In the genomic region with DNA sequence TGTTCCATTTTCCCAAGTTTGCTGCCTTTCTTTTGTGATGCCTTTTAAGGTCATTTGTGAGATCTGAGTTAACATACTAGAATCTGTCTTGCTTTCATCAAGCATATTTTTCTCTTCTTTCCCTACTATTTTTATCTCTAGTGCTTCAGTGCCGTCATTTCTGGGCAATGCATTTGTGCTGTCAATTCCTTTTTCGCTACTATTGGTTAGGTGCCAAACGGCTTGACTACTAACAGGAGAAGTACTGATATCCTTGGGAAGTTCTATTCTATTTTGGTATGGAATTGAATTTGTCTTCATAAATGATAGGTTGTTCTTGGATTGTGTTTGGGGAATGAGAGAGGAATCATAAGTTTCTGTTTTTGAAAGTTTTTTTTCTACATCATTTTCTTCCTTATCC, we compare ENCODE assay signal across 25 cellular contexts. TPM values are rescaled to one million over a fixed set of nuclear protein-coding genes. Genes with fewer than 3 reads are reported as not detected.
DNase-seq lines count a peak whose midpoint lies in the region; ATAC-seq and TF ChIP-seq lines count a peak whose summit lies in the region.
"Had no signal": no experiment of that assay in that cellular context is flagged by ENCODE, and none has a peak within 500 bp of the region (broad histone marks: within the 10 kb centered on the region; RNA-seq: fewer than 3 reads in every experiment).

No MANE protein-coding gene starts in this region.

- BruUV-seq in IMR-90 (replicated peaks; lab: Mats Ljungman, UMichigan): no TSS peak

- no peak overlapping the region for H2BK20ac ChIP-seq in IMR-90 (ENCODE audit: low read depth, low read length)

- POLR2A ChIA-PET in IMR-90 (lab: Charles Lee; ENCODE audit: unreplicated experiment): no interaction called here

- no peaks in the 10 kb centered on the region for H3K27me3 Mint-ChIP-seq in endothelial cell (ENCODE audit: unreplicated experiment)
- H3K27me3 Mint-ChIP-seq: CD8-positive, alpha-beta memory T cell had no signal

- H3K23ac ChIP-seq in IMR-90 (ENCODE audit: low read depth, low read length): no peak overlapping the region

- H2AK9ac ChIP-seq in IMR-90 (replicated peaks; ENCODE audit: low read depth, low read length, poor library complexity): no peak overlapping the region

- dilution Hi-C loops in IMR-90 (cut with HindIII; ENCODE audit: low sequenced_read_pairs, unreplicated experiment): no loop called here

- no peaks in the 10 kb centered on the region for H3K27me3 ChIP-seq in IMR-90 (ENCODE audit: control insufficient read depth, insufficient read depth, low read length)
- no peaks in the 10 kb centered on the region for H3K27me3 ChIP-seq in thoracic aorta (replicated peaks; ENCODE audit: insufficient read depth)

- WGBS in IMR-90 (ENCODE audit: extremely low coverage in 2 of 2, insufficient read length in 1 of 2), 2 experiments: 50% methylated on average over 2 of the region's 3 CpGs; no CpG with 5 or more reads in 1 of the 2 experiments

- H2BK5ac ChIP-seq in IMR-90 (ENCODE audit: low read depth, low read length, poor library complexity, severe bottlenecking): no peak overlapping the region

- no peak overlapping the region for H2BK120ac ChIP-seq in IMR-90 (ENCODE audit: low read depth, low read length)

- no peak overlapping the region for H2AFZ ChIP-seq in IMR-90 (replicated peaks; ENCODE audit: low read length, poor library complexity)

- H3K4ac ChIP-seq in IMR-90 (ENCODE audit: low read depth, low read length): no peak overlapping the region

- ATAC-seq in IMR-90 (ENCODE audit: low read depth) (no peak), left cardiac atrium (peak; percentile 38 to 70), thoracic aorta (ENCODE audit: insufficient number of reproducible peaks, low FRiP score, low read depth) (no peak), HG02678 (IDR thresholded peaks at IDR 0.05; ENCODE audit: unreplicated experiment) (no peak)
- ATAC-seq: K562, SK-N-SH treated with all-trans-retinoic acid at 6 μM for 48 hours had no signal

- no peaks in the 10 kb centered on the region for H3K36me3 ChIP-seq in IMR-90 (ENCODE audit: control insufficient read depth, insufficient read depth, low read length)
- no peaks in the 10 kb centered on the region for H3K36me3 ChIP-seq in thoracic aorta

- H3K79me1 ChIP-seq in IMR-90 (ENCODE audit: low read depth in 1 of 2, low read length in 2 of 2): no peaks in the 10 kb centered on the region

- H3K27ac ChIP-seq in IMR-90 (ENCODE audit: insufficient read depth, low read length) (no peak overlapping the region), thoracic aorta (peak overlapping the region in 1 of 2 donors; percentile 39)
- H3K27ac ChIP-seq: C4-2B, RWPE1 had no signal

- no peaks in the 10 kb centered on the region for H3K9me1 ChIP-seq in IMR-90 (ENCODE audit: insufficient read depth, low read length)

- no peak overlapping the region for H3K4me3 ChIP-seq in IMR-90 (ENCODE audit: insufficient read depth, low read depth, low read length)
- peak overlapping the region; percentile 25 for H3K4me3 ChIP-seq in thoracic aorta
- H3K4me3 ChIP-seq: K562 had no signal

- H3K9ac ChIP-seq in IMR-90 (ENCODE audit: low read depth, low read length): no peak overlapping the region

- H2BK15ac ChIP-seq in IMR-90 (ENCODE audit: low read depth, low read length): no peak overlapping the region

- H4K91ac ChIP-seq in IMR-90 (ENCODE audit: insufficient read depth, low read depth, low read length): no peak overlapping the region

- H4K5ac ChIP-seq in IMR-90 (ENCODE audit: low read depth, low read length): no peak overlapping the region

- H3K56ac ChIP-seq in IMR-90 (ENCODE audit: extremely low read depth, insufficient read depth, low read length): no peak overlapping the region

- H3K9me3 ChIP-seq in IMR-90 (ENCODE audit: control insufficient read depth, insufficient read depth, low read length) (no peaks in the 10 kb centered on the region), thoracic aorta (no peaks in the 10 kb centered on the region)

- in situ Hi-C loops in IMR-90 (cut with MboI; ENCODE audit: low sequenced_read_pairs): no loop called here

- no peak overlapping the region for H2AK5ac ChIP-seq in IMR-90 (ENCODE audit: low read depth, low read length)

- no peak for TF ChIP-seq RAD21 in IMR-90 (IDR thresholded peaks at IDR 0.05; ENCODE audit: low read length)

- TF ChIP-seq POLR2A in IMR-90 (IDR thresholded peaks at IDR 0.05; ENCODE audit: low read depth, low read length): no peak

- peak overlapping the region; percentile 58 for H3K27ac Mint-ChIP-seq in endothelial cell (ENCODE audit: unreplicated experiment)
- H3K27ac Mint-ChIP-seq: CD8-positive, alpha-beta memory T cell had no signal

- CTCF ChIA-PET in IMR-90 (lab: Yijun Ruan, JAX): no interaction called here

- peaks cover 6% of the 10 kb centered on the region; the same call in 1 of the 2 replicates for H3K4me1 ChIP-seq in IMR-90 (ENCODE audit: control insufficient read depth, insufficient read depth, low read length)
- H3K4me1 ChIP-seq in thoracic aorta (ENCODE audit: control insufficient read depth in 1 of 2, low read depth in 2 of 2): peaks cover 13 to 31% of the 10 kb centered on the region in 2 donors

- H3K4me2 ChIP-seq in IMR-90 (ENCODE audit: low read depth, low read length): peak overlapping the region; percentile 9; the same call in 1 of the 2 replicates

- H4K8ac ChIP-seq in IMR-90 (ENCODE audit: low read depth in 2 of 2, low read length in 2 of 2): no peak overlapping the region

- TF ChIP-seq CTCF in IMR-90 (conservative IDR thresholded peaks at IDR 0.05; ENCODE audit: low read depth, low read length) (no peak), endothelial cell (IDR thresholded peaks at IDR 0.05; ENCODE audit: unreplicated experiment) (no peak), thoracic aorta (IDR thresholded peaks at IDR 0.05) (no peak)

- DNase-seq in IMR-90 (no peak), endothelial cell (ENCODE audit: low spot score) (no peak), left cardiac atrium (no peak), thoracic aorta (ENCODE audit: low spot score) (no peak), MV-4-11 (lab: John Stamatoyannopoulos, UW) (no peak), mesenteric fat pad (ENCODE audit: low spot score) (no peak)
- DNase-seq: AML-193; CD8-positive, alpha-beta memory T cell; EL; H7; MM.1S; NCI-H1105; NCI-H146; NCI-H2029; NCI-H2227 treated with DMSO at 0.1 percent for 48 hours; NCI-H510A; NCI-H748 treated with DMSO at 0.1 percent for 48 hours; NK-92 treated with Interleukin-12 subunit alpha and Interleukin-12 subunit beta, amount 100 ng/mL, for 24 hours had no signal

- H3K18ac ChIP-seq in IMR-90 (ENCODE audit: low read depth, low read length): no peak overlapping the region

- no peak overlapping the region for H3K4me3 Mint-ChIP-seq in endothelial cell (ENCODE audit: unreplicated experiment)
- H3K4me3 Mint-ChIP-seq: CD8-positive, alpha-beta memory T cell had no signal

- H3K14ac ChIP-seq in IMR-90 (replicated peaks; ENCODE audit: low read depth, low read length): no peak overlapping the region

- H3K9me3 Mint-ChIP-seq in endothelial cell (ENCODE audit: unreplicated experiment): no peaks in the 10 kb centered on the region
- H3K9me3 Mint-ChIP-seq: CD8-positive, alpha-beta memory T cell had no signal

- H3K4me1 Mint-ChIP-seq in endothelial cell (ENCODE audit: unreplicated experiment): peaks cover 10% of the 10 kb centered on the region
- H3K4me1 Mint-ChIP-seq: CD8-positive, alpha-beta memory T cell had no signal

- intact Hi-C loops in IMR-90 (cut with micrococcal nuclease): loop anchor here (10.0 kb wide), 1 partner anchor 465 kb away; no protein-coding TSS in a partner anchor
- intact Hi-C loops in left cardiac atrium (cut with DNase I): no loop called here

- H3K36me3 Mint-ChIP-seq in endothelial cell (ENCODE audit: low read depth, unreplicated experiment): no peaks in the 10 kb centered on the region
- H3K36me3 Mint-ChIP-seq: CD8-positive, alpha-beta memory T cell had no signal

- no peaks in the 10 kb centered on the region for H4K20me1 ChIP-seq in IMR-90 (ENCODE audit: insufficient read depth, low read length)

TF ChIP-seq in IMR-90, 13 proteins besides CTCF, POLR2A, EP300 and RAD21 (continues in another document):
- TF ChIP-seq RCOR1 (IDR thresholded peaks at IDR 0.05; ENCODE audit: insufficient replicate concordance, low read length) (no peak), MXI1 (IDR thresholded peaks at IDR 0.05; ENCODE audit: borderline replicate concordance, low read depth, low read length) (no peak), BHLHE40 (IDR thresholded peaks at IDR 0.05; ENCODE audit: low read depth, low read length) (no peak), SMC3 (IDR thresholded peaks at IDR 0.05; ENCODE audit: low read depth, low read length) (no peak), NFE2L2 (IDR thresholded peaks at IDR 0.05; ENCODE audit: low read depth, low read length) (no peak), CEBPB (IDR thresholded peaks at IDR 0.05; ENCODE audit: low read depth, low read length) (no peak), CHD1 (IDR thresholded peaks at IDR 0.05; ENCODE audit: low read depth, low read length) (no peak), FOS (IDR thresholded peaks at IDR 0.05; ENCODE audit: low read depth, low read length) (no peak), MAZ (IDR thresholded peaks at IDR 0.05; ENCODE audit: borderline replicate concordance, low read depth, low read length) (no peak), RFX5 (IDR thresholded peaks at IDR 0.05; ENCODE audit: low read depth, low read length) (no peak)
- TF ChIP-seq, protein P1, sequence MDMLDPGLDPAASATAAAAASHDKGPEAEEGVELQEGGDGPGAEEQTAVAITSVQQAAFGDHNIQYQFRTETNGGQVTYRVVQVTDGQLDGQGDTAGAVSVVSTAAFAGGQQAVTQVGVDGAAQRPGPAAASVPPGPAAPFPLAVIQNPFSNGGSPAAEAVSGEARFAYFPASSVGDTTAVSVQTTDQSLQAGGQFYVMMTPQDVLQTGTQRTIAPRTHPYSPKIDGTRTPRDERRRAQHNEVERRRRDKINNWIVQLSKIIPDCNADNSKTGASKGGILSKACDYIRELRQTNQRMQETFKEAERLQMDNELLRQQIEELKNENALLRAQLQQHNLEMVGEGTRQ (IDR thresholded peaks at IDR 0.05; ENCODE audit: low read depth, low read length): no peak

RNA-seq across cellular contexts. Expression of a gene that starts 42.1 kb away (rescaled TPM):
- total RNA-seq in IMR-90 (2012; rRNA removed): not detected in 2 replicates
- not detected in 2 replicates for polyA plus RNA-seq in IMR-90 (2012; rRNA removed)
- not detected in 2 replicates for polyA plus RNA-seq in IMR-90 (2012; cell fraction: cytosol; rRNA removed)
- polyA plus RNA-seq in IMR-90 (2012; cell fraction: nucleus; rRNA removed; ENCODE audit: low replicate concordance): not detected in 2 replicates
- total RNA-seq in endothelial cell (ENCODE audit: unreplicated experiment): not detected
- not detected for total RNA-seq in left cardiac atrium
- not detected for total RNA-seq in thoracic aorta
- total RNA-seq in mesenteric fat pad: not detected
- total RNA-seq: A172; CD8-positive, alpha-beta memory T cell; H7; K562 had no signal
- polyA plus RNA-seq: AG04450; CD8-positive, alpha-beta memory T cell; K562 had no signal

Comparison
In these comparisons a context has a peak if more than half of its experiments do, and no peak if none do; other contexts are left out.
1. ATAC-seq: peak in left cardiac atrium (2 of 2); none in IMR-90 (single experiment), thoracic aorta (single experiment) and HG02678 (single experiment).